25 cellular contexts compared by ENCODE assay signal in the genomic region with DNA sequence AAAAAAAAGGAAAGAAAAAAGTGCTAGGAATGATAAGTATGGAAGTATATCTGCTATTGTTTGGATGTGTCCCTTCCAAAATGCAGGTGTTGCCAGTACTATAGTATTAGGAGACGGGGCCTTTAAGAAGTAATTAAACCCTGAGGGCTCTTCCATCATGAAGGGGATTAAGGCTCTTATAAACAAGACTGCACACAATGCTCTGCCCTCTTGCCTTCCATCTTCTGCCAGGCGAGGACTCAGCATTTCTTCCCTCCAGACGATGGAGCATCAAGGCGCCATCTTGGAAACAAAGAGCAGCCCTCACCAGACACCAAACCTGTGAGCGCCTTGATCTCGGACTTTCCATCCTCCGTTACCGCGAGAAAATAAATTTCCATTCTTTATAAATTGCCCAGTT.
"Had no signal": no experiment of that assay in that cellular context is flagged by ENCODE, and none has a peak within 500 bp of the region (broad histone marks: within the 10 kb centered on the region; RNA-seq: fewer than 3 reads in every experiment).

No MANE protein-coding gene starts in this region.

- H3K9me3 ChIP-seq: neutrophil, ovary, psoas muscle, right lobe of liver, sigmoid colon, stomach, tibial artery, transverse colon, upper lobe of right lung, uterus had no signal

- DNase-seq: naive thymus-derived CD8-positive, alpha-beta T cell; nephron progenitor cell; occipital lobe; ovary; posterior cingulate gyrus; psoas muscle; right cardiac atrium; right lobe of liver; sigmoid colon; small intestine; stimulated activated CD4-positive, alpha-beta T cell treated with anti-CD3 and anti-CD28 coated beads, Interleukin-15, amount 100 ng/mL, for 24 hours; stimulated activated CD4-positive, alpha-beta T cell treated with anti-CD3 and anti-CD28 coated beads, Interleukin-2, amount 100 ng/mL, for 24 hours; stimulated activated CD4-positive, alpha-beta T cell treated with anti-CD3 and anti-CD28 coated beads, Interleukin-2, amount 100 ng/mL, for 48 hours; stimulated activated CD4-positive, alpha-beta T cell treated with anti-CD3 and anti-CD28 coated beads, Interleukin-4, amount 100 ng/mL, for 24 hours; stimulated activated naive B cell treated with anti-CD40 and anti-IgM and Interleukin-4, amounts not matched to agents 10 μg/mL and 1 μg/mL and 100 μg/mL, for 72 hours; stimulated activated naive CD4-positive, alpha-beta T cell treated with Interleukin-2 at 50 U/mL for 16 hours; stomach; tibial artery; transverse colon; upper lobe of right lung; uterus had no signal

- H2AFZ ChIP-seq: parathyroid adenoma had no signal

- ATAC-seq: naive thymus-derived CD8-positive, alpha-beta T cell; natural killer cell treated with Interleukin-12 subunit alpha and Interleukin-12 subunit beta and Interleukin-15 and Interleukin-18, amount 100 ng/mL, for 72 hours; psoas muscle; right cardiac atrium; right lobe of liver; stimulated activated effector memory CD8-positive, alpha-beta T cell treated with anti-CD3 and anti-CD28 coated beads, Interleukin-12 subunit alpha, Interleukin-12 subunit beta, amount 100 ng/mL, for 72 hours; stimulated activated naive B cell treated with anti-CD40 and anti-IgM and Interleukin-4, amounts not matched to agents 10 μg/mL and 1 μg/mL and 100 μg/mL, for 72 hours; upper lobe of right lung had no signal

- H3K36me3 ChIP-seq: neutrophil, ovary, right lobe of liver, sigmoid colon, stomach, tibial artery, transverse colon, upper lobe of right lung, uterus had no signal

- H3K4me3 ChIP-seq: ovary, psoas muscle, right lobe of liver, sigmoid colon, stomach, tibial artery, transverse colon, upper lobe of right lung, uterus had no signal

- H3K9ac ChIP-seq: parathyroid adenoma had no signal

- H3K27me3 ChIP-seq: neutrophil, ovary, right lobe of liver, sigmoid colon, stomach, tibial artery, transverse colon, upper lobe of right lung, uterus had no signal

- H3K27ac ChIP-seq: neutrophil, ovary, parathyroid adenoma, psoas muscle, right lobe of liver, sigmoid colon, stomach, tibial artery, transverse colon, upper lobe of right lung, uterus had no signal

- H3K4me1 ChIP-seq: parathyroid adenoma, psoas muscle, right lobe of liver, stomach, transverse colon, upper lobe of right lung, uterus had no signal
